In the genomic region with DNA sequence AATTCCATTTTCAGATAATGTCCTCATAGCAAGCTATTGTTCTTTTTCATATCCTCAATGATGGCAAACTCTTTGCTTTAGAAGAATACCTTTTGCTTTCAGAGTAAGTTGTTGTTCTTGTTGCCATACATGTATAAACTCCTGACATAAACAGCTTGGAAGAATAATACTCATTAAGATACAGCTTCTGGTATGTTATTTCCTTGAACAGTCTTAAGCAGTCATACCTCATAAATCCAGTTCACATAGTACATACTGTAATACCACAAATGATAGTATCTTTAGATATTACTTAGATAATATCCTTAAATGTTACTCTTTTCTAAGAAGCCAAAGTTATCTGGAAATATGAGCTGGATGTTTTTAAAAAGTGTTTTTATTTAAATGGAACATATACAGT, we compare ENCODE assay signal across 1 cellular context.
TF ChIP-seq lines count a peak whose summit lies in the region.

No MANE protein-coding gene starts in this region.

TF ChIP-seq in SK-N-SH, 30 proteins besides CTCF, POLR2A, EP300 and RAD21 (continued from another document):
- TF ChIP-seq, protein P1, sequence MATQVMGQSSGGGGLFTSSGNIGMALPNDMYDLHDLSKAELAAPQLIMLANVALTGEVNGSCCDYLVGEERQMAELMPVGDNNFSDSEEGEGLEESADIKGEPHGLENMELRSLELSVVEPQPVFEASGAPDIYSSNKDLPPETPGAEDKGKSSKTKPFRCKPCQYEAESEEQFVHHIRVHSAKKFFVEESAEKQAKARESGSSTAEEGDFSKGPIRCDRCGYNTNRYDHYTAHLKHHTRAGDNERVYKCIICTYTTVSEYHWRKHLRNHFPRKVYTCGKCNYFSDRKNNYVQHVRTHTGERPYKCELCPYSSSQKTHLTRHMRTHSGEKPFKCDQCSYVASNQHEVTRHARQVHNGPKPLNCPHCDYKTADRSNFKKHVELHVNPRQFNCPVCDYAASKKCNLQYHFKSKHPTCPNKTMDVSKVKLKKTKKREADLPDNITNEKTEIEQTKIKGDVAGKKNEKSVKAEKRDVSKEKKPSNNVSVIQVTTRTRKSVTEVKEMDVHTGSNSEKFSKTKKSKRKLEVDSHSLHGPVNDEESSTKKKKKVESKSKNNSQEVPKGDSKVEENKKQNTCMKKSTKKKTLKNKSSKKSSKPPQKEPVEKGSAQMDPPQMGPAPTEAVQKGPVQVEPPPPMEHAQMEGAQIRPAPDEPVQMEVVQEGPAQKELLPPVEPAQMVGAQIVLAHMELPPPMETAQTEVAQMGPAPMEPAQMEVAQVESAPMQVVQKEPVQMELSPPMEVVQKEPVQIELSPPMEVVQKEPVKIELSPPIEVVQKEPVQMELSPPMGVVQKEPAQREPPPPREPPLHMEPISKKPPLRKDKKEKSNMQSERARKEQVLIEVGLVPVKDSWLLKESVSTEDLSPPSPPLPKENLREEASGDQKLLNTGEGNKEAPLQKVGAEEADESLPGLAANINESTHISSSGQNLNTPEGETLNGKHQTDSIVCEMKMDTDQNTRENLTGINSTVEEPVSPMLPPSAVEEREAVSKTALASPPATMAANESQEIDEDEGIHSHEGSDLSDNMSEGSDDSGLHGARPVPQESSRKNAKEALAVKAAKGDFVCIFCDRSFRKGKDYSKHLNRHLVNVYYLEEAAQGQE (IDR thresholded peaks at IDR 0.05; ENCODE audit: low read depth, low read length) = no peak
- TF ChIP-seq SMC3 (IDR thresholded peaks at IDR 0.05; ENCODE audit: low read depth, low read length) = no peak
- 0 out of 2 replicates have a peak, but pooled peaks have one; percentile 14 for TF ChIP-seq TCF12 (IDR thresholded peaks at IDR 0.05)
- TF ChIP-seq TAF1 (IDR thresholded peaks at IDR 0.05; ENCODE audit: borderline replicate concordance, low read depth, low read length) = no peak
- TF ChIP-seq, protein P2, sequence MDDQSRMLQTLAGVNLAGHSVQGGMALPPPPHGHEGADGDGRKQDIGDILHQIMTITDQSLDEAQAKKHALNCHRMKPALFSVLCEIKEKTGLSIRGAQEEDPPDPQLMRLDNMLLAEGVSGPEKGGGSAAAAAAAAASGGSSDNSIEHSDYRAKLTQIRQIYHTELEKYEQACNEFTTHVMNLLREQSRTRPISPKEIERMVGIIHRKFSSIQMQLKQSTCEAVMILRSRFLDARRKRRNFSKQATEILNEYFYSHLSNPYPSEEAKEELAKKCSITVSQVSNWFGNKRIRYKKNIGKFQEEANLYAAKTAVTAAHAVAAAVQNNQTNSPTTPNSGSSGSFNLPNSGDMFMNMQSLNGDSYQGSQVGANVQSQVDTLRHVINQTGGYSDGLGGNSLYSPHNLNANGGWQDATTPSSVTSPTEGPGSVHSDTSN (IDR thresholded peaks at IDR 0.05) = peak; percentile 22; the same call in 1 of the 2 replicates
